In genomic region chr7:51160990-51161615, GRCh38 we compare ENCODE assay signal across 8 cellular contexts.
DNase-seq lines count a peak whose midpoint lies in the region; ATAC-seq and TF ChIP-seq lines count a peak whose summit lies in the region.

No MANE protein-coding gene starts in this region.

- peaks cover 13 to 41% (median 15%) of the 10 kb centered on the region in 5 donors for H3K27me3 Mint-ChIP-seq in naive thymus-derived CD8-positive, alpha-beta T cell

- H3K9me3 Mint-ChIP-seq in naive thymus-derived CD8-positive, alpha-beta T cell, result no peaks in the 10 kb centered on the region

- H3K4me3 ChIP-seq in epithelial cell of proximal tubule (ENCODE audit: low read depth, low read length), result no peak overlapping the region

- TF ChIP-seq CTCF in epithelial cell of proximal tubule (conservative IDR thresholded peaks at IDR 0.05; ENCODE audit: low read depth, low read length), result peak; percentile 99

- peak overlapping the region in 1 of 10 donors; percentile 7 for H3K27ac Mint-ChIP-seq in naive thymus-derived CD8-positive, alpha-beta T cell

- H3K4me3 Mint-ChIP-seq in naive thymus-derived CD8-positive, alpha-beta T cell, result no peak overlapping the region

- peak; percentile 63 for ATAC-seq in HG02970 (IDR thresholded peaks at IDR 0.05; ENCODE audit: low FRiP score, unreplicated experiment)
- peak; percentile 63 to 73 for ATAC-seq in naive thymus-derived CD8-positive, alpha-beta T cell
- no peak for ATAC-seq in HG03565 (IDR thresholded peaks at IDR 0.05; ENCODE audit: unreplicated experiment)

- POLR2A ChIA-PET in naive thymus-derived CD8-positive, alpha-beta T cell (lab: Charles Lee), result interaction anchor here (0.6 kb wide), 1 partner anchor 962 kb away, joined by 3 read pairs; no protein-coding TSS in a partner anchor

- peaks cover 0 to 11% (median 4%) of the 10 kb centered on the region in 4 donors for H3K4me1 Mint-ChIP-seq in naive thymus-derived CD8-positive, alpha-beta T cell

- no peaks in the 10 kb centered on the region for H3K36me3 Mint-ChIP-seq in naive thymus-derived CD8-positive, alpha-beta T cell

- DNase-seq in GM04504 (ENCODE audit: low read depth), result peak; percentile 32
- DNase-seq in NCI-H774 (lab: John Stamatoyannopoulos, UW), result peak; percentile 71
- peak; percentile 25 for DNase-seq in activated T-cell treated with anti-CD3 and anti-CD28 coated beads for 1 hour (ENCODE audit: low read depth)
- DNase-seq in epithelial cell of proximal tubule (ENCODE audit: low read depth), result no peak
- DNase-seq in naive thymus-derived CD8-positive, alpha-beta T cell, result peak; percentile 21 to 70 (median 38)
- peak; percentile 4 to 66 (median 32) for DNase-seq in stimulated activated naive CD4-positive, alpha-beta T cell (lab: John Stamatoyannopoulos, UW)
